ENCODE assay signal across 22 cellular contexts in the genomic region with DNA sequence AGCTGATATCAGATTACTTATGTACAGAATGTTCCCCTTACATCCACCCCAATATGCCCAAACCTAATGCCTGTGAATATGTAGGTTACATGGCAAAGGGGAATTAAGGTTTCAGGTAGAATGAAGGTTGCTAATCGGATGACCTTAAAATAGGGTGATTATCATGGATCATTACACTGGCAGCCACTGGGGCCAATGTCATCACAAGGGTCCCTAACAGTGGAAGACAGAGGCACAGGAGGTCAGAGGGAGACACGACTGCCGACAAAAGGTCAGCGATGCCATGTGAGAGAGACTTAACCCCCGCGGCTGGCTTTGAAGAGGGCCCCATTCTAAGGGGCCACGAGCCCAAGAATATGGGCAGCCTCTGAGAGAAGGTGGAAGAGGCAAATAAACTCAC.
DNase-seq lines count a peak whose midpoint lies in the region; ATAC-seq and TF ChIP-seq lines count a peak whose summit lies in the region.
"Had no signal": no experiment of that assay in that cellular context is flagged by ENCODE, and none has a peak within 500 bp of the region (broad histone marks: within the 10 kb centered on the region; RNA-seq: fewer than 3 reads in every experiment).

No MANE protein-coding gene starts in this region.

- DNase-seq in NCI-H82 (lab: John Stamatoyannopoulos, UW): peak; percentile 27
- no peak for DNase-seq in NCI-H82 treated with DMSO at 0.1 percent for 48 hours (lab: John Stamatoyannopoulos, UW; ENCODE audit: unreplicated experiment)
- DNase-seq in WERI-Rb-1: peak; percentile 27
- DNase-seq in mesenteric fat pad (ENCODE audit: low spot score): peak; percentile 41
- no peak for DNase-seq in vagina (ENCODE audit: extremely low spot score in 2 of 2)
- DNase-seq: ACHN; AML-193; BE2C; CD4-positive, alpha-beta T cell; CD8-positive, alpha-beta memory T cell; DMS 273 treated with DMSO at 0.1 percent for 48 hours; DMS79; EL; GDM1; H9 had no signal

- no peaks in the 10 kb centered on the region for H3K9me3 ChIP-seq in WERI-Rb-1 (ENCODE audit: severe bottlenecking)
- no peaks in the 10 kb centered on the region for H3K9me3 ChIP-seq in vagina
- H3K9me3 ChIP-seq: A549, BE2C had no signal

- H3K27me3 ChIP-seq in WERI-Rb-1 (ENCODE audit: insufficient read depth, low read depth, severe bottlenecking) (no peaks in the 10 kb centered on the region), vagina (no peaks in the 10 kb centered on the region)
- H3K27me3 ChIP-seq: BE2C; BLaER1 treated with 17β-estradiol and CSF1 and Interleukin-3, amounts not matched to agents 10 nM and 100 nM had no signal

- no peak for TF ChIP-seq CTCF in WERI-Rb-1 (IDR thresholded peaks at IDR 0.05; ENCODE audit: low read depth, low read length)
- no peak for TF ChIP-seq CTCF in vagina (IDR thresholded peaks at IDR 0.05)

- H3K27ac ChIP-seq in WERI-Rb-1 (no peak overlapping the region), vagina (no peak overlapping the region)
- H3K27ac ChIP-seq: 22Rv1; A549; BLaER1 treated with 17β-estradiol and CSF1 and Interleukin-3, amounts not matched to agents 10 nM and 100 nM had no signal

- intact Hi-C loops in vagina (cut with DNase I): no loop called here

- H3K4me3 ChIP-seq in WERI-Rb-1 (ENCODE audit: low read depth, low read length) (no peak overlapping the region), vagina (no peak overlapping the region)
- H3K4me3 ChIP-seq: A549; BLaER1 treated with 17β-estradiol and CSF1 and Interleukin-3, amounts not matched to agents 10 nM and 100 nM; GM12878; GM23338 had no signal

- H3K4me1 ChIP-seq in vagina: no peaks in the 10 kb centered on the region
- H3K4me1 ChIP-seq: A549, BE2C had no signal

- ATAC-seq in HG02840 (IDR thresholded peaks at IDR 0.05; ENCODE audit: low FRiP score, unreplicated experiment): no peak
- ATAC-seq: A549, GM12878, GM23338, HCT116 had no signal

- H3K36me3 ChIP-seq in WERI-Rb-1: no peaks in the 10 kb centered on the region
- no peaks in the 10 kb centered on the region for H3K36me3 ChIP-seq in vagina
- H3K36me3 ChIP-seq: BE2C; BLaER1 treated with 17β-estradiol and CSF1 and Interleukin-3, amounts not matched to agents 10 nM and 100 nM had no signal

- no peak for TF ChIP-seq POLR2A in vagina (IDR thresholded peaks at IDR 0.05)

Comparison
In these comparisons a context has a peak if more than half of its experiments do, and no peak if none do; other contexts are left out.
1. DNase-seq: peak in NCI-H82 (single experiment), WERI-Rb-1 (single experiment) and mesenteric fat pad (single experiment); none in NCI-H82 treated with DMSO at 0.1 percent for 48 hours (single experiment) and vagina (0 of 2).